Comparison of ENCODE assay signal across 21 cellular contexts in the genomic region with DNA sequence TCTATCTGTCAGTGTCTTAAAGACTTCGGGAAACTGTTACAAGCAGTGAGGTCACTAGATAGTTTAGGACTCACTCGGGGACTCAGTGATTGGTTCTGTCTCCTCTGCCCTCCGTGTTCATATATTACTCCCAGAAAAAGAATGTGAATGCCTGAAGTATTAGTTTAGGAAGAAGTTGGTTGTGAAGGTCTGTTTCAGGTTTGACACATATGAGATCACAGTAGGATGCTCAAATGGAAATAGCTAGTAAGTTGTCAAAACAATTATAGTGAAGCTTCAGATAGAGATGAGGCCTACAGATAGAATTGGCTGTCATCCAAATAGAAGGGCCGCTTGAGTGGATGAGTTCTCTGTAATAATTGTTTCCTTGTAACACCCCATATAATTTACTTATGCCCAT.
DNase-seq lines count a peak whose midpoint lies in the region; ATAC-seq, FAIRE-seq and TF ChIP-seq lines count a peak whose summit lies in the region.
"Had no signal": no experiment of that assay in that cellular context is flagged by ENCODE, and none has a peak within 500 bp of the region (broad histone marks: within the 10 kb centered on the region; RNA-seq: fewer than 3 reads in every experiment).

No MANE protein-coding gene starts in this region.

- peak overlapping the region; percentile 47 for H3K9ac ChIP-seq in astrocyte (ENCODE audit: low read length)
- H3K9ac ChIP-seq: neural progenitor cell had no signal

- H3K4me1 ChIP-seq in astrocyte (ENCODE audit: insufficient read depth, low read length) (peaks cover 8% of the 10 kb centered on the region), mucosa of descending colon (ENCODE audit: low read depth) (no peaks in the 10 kb centered on the region)
- H3K4me1 ChIP-seq: neural progenitor cell had no signal

- intact Hi-C loops in mucosa of descending colon (cut with DNase I, micrococcal nuclease), result no loop called here
- intact Hi-C loops in activated CD8-positive, alpha-beta T cell treated with anti-CD3 and anti-CD28 coated beads for 36 hours (cut with micrococcal nuclease), result no loop called here

- H3K79me2 ChIP-seq in astrocyte (ENCODE audit: insufficient read depth, low read length), result no peaks in the 10 kb centered on the region

- TF ChIP-seq CTCF in astrocyte (IDR thresholded peaks at IDR 0.05; ENCODE audit: insufficient read depth, low read depth, low read length) (no peak), mucosa of descending colon (IDR thresholded peaks at IDR 0.05) (no peak)
- TF ChIP-seq CTCF in activated CD8-positive, alpha-beta T cell treated with anti-CD3 and anti-CD28 coated beads for 36 hours (IDR thresholded peaks at IDR 0.05), result no peak

- H2AFZ ChIP-seq in astrocyte (ENCODE audit: low read depth, low read length), result no peak overlapping the region
- H2AFZ ChIP-seq: neural progenitor cell had no signal

- H3K36me3 Mint-ChIP-seq in astrocyte (ENCODE audit: low read depth, unreplicated experiment), result peaks cover 6% of the 10 kb centered on the region
- H3K36me3 Mint-ChIP-seq in activated CD8-positive, alpha-beta T cell treated with anti-CD3 and anti-CD28 coated beads for 36 hours (ENCODE audit: low read depth), result peaks cover 45% of the 10 kb centered on the region
- H3K36me3 Mint-ChIP-seq: neural progenitor cell had no signal

- POLR2A ChIA-PET in activated CD8-positive, alpha-beta T cell treated with anti-CD3 and anti-CD28 coated beads for 36 hours (lab: Charles Lee), result no interaction called here

- H3K9me3 Mint-ChIP-seq in astrocyte (ENCODE audit: unreplicated experiment), result peaks cover 8% of the 10 kb centered on the region
- H3K9me3 Mint-ChIP-seq in activated CD8-positive, alpha-beta T cell treated with anti-CD3 and anti-CD28 coated beads for 36 hours, result no peaks in the 10 kb centered on the region
- H3K9me3 Mint-ChIP-seq: CD14-positive monocyte; effector memory CD8-positive, alpha-beta T cell; neural progenitor cell had no signal

- no peaks in the 10 kb centered on the region for H3K27me3 Mint-ChIP-seq in astrocyte (ENCODE audit: low read depth, unreplicated experiment)
- H3K27me3 Mint-ChIP-seq in activated CD8-positive, alpha-beta T cell treated with anti-CD3 and anti-CD28 coated beads for 36 hours, result no peaks in the 10 kb centered on the region
- H3K27me3 Mint-ChIP-seq: activated naive CD8-positive, alpha-beta T cell; effector memory CD8-positive, alpha-beta T cell had no signal

- CTCF ChIA-PET in activated CD8-positive, alpha-beta T cell treated with anti-CD3 and anti-CD28 coated beads for 36 hours (lab: Charles Lee), result interaction anchor here (1.0 kb wide), 1 partner anchor 55 kb away, joined by 3 read pairs; no protein-coding TSS in a partner anchor

- DNase-seq in EL, result peak; percentile 72
- DNase-seq in NCI-H2029 treated with DMSO at 0.1 percent for 48 hours (lab: John Stamatoyannopoulos, UW), result peak; percentile 56
- DNase-seq in astrocyte (ENCODE audit: low read depth), result peak; percentile 46
- DNase-seq in kidney tubule cell (ENCODE audit: low spot score), result peak; percentile 3
- no peak for DNase-seq in mucosa of descending colon
- DNase-seq in NCI-H82 (lab: John Stamatoyannopoulos, UW), result no peak
- no peak for DNase-seq in activated CD8-positive, alpha-beta T cell treated with anti-CD3 and anti-CD28 coated beads for 36 hours
- DNase-seq: activated T-cell treated with anti-CD3 and anti-CD28 coated beads, Interleukin-2, amount 50 U/mL, for 48 hours; DMS79 treated with DMSO at 0.1 percent for 48 hours; effector memory CD8-positive, alpha-beta T cell; MM.1S; NCI-H187; NCI-H774; stimulated activated naive CD4-positive, alpha-beta T cell; trophoblast cell had no signal

- peak overlapping the region; percentile 10 for H3K4me2 ChIP-seq in astrocyte (ENCODE audit: low read length)
- H3K4me2 ChIP-seq: neural progenitor cell had no signal

- H3K9me3 ChIP-seq in astrocyte (ENCODE audit: insufficient read depth, low read depth, low read length) (no peaks in the 10 kb centered on the region), mucosa of descending colon (no peaks in the 10 kb centered on the region)

- peak overlapping the region; percentile 69 for H3K27ac ChIP-seq in astrocyte (ENCODE audit: low read depth, low read length)
- H3K27ac ChIP-seq: cardiac muscle cell, neural progenitor cell had no signal

- FAIRE-seq in astrocyte (lab: Jason Lieb, UNC), result peak; percentile 78

- no peak overlapping the region for H3K27ac Mint-ChIP-seq in astrocyte (ENCODE audit: unreplicated experiment)
- no peak overlapping the region for H3K27ac Mint-ChIP-seq in activated CD8-positive, alpha-beta T cell treated with anti-CD3 and anti-CD28 coated beads for 36 hours
- H3K27ac Mint-ChIP-seq: activated naive CD8-positive, alpha-beta T cell; effector memory CD8-positive, alpha-beta T cell; neural progenitor cell had no signal

- H4K20me1 ChIP-seq in astrocyte (ENCODE audit: insufficient read depth, low read length), result no peaks in the 10 kb centered on the region

- H3K4me3 Mint-ChIP-seq in astrocyte (ENCODE audit: unreplicated experiment), result no peak overlapping the region
- no peak overlapping the region for H3K4me3 Mint-ChIP-seq in activated CD8-positive, alpha-beta T cell treated with anti-CD3 and anti-CD28 coated beads for 36 hours
- H3K4me3 Mint-ChIP-seq: activated naive CD8-positive, alpha-beta T cell; CD14-positive monocyte; effector memory CD8-positive, alpha-beta T cell; neural progenitor cell had no signal

- ATAC-seq in GM21447 (IDR thresholded peaks at IDR 0.05; ENCODE audit: unreplicated experiment) (no peak), mucosa of descending colon (no peak)
- no peak for ATAC-seq in activated CD8-positive, alpha-beta T cell treated with anti-CD3 and anti-CD28 coated beads for 36 hours
- ATAC-seq: effector memory CD8-positive, alpha-beta T cell; Panc1 had no signal

- H3K4me3 ChIP-seq in astrocyte (ENCODE audit: insufficient read depth, low read depth, low read length) (no peak overlapping the region), mucosa of descending colon (no peak overlapping the region)
- H3K4me3 ChIP-seq: cardiac muscle cell, neural progenitor cell had no signal

- H3K4me1 Mint-ChIP-seq in astrocyte (ENCODE audit: low read depth, unreplicated experiment), result peaks cover 11% of the 10 kb centered on the region
- H3K4me1 Mint-ChIP-seq in activated CD8-positive, alpha-beta T cell treated with anti-CD3 and anti-CD28 coated beads for 36 hours (ENCODE audit: low read depth), result peaks cover 24% of the 10 kb centered on the region

- no peaks in the 10 kb centered on the region for H3K36me3 ChIP-seq in astrocyte (ENCODE audit: insufficient read depth, low read length)
- no peaks in the 10 kb centered on the region for H3K36me3 ChIP-seq in mucosa of descending colon (ENCODE audit: low read depth)
- H3K36me3 ChIP-seq: cardiac muscle cell, neural progenitor cell had no signal

- no peaks in the 10 kb centered on the region for H3K27me3 ChIP-seq in astrocyte (ENCODE audit: insufficient read depth, low read length)
- H3K27me3 ChIP-seq: cardiac muscle cell, neural progenitor cell had no signal

Comparison
In these comparisons a context has a peak if more than half of its experiments do, and no peak if none do; other contexts are left out.
1. DNase-seq: peak in EL (single experiment), NCI-H2029 treated with DMSO at 0.1 percent for 48 hours (single experiment), astrocyte (single experiment) and kidney tubule cell (single experiment); none in mucosa of descending colon (0 of 3), NCI-H82 (single experiment) and activated CD8-positive, alpha-beta T cell treated with anti-CD3 and anti-CD28 coated beads for 36 hours (single experiment).